Comparison of ENCODE assay signal across 28 cellular contexts in genomic region chr3:85667744-85668143, GRCh38.
"Had no signal": no experiment of that assay in that cellular context is flagged by ENCODE, and none has a peak within 500 bp of the region (broad histone marks: within the 10 kb centered on the region; RNA-seq: fewer than 3 reads in every experiment).

No MANE protein-coding gene starts in this region.

- H3K4me1 ChIP-seq: stomach, suprapubic skin, testis, thyroid gland, tibial artery, tibial nerve, transverse colon, upper lobe of left lung, upper lobe of right lung, uterus, vagina had no signal

- H3K27ac ChIP-seq: stomach, suprapubic skin, testis, thoracic aorta, thyroid gland, tibial artery, tibial nerve, transverse colon, upper lobe of left lung, upper lobe of right lung, uterus, vagina had no signal

- H3K9me3 Mint-ChIP-seq: stimulated activated memory B cell treated with anti-CD40 and anti-IgM and Interleukin-4, amounts not matched to agents 10 μg/mL and 1 μg/mL and 100 μg/mL, for 72 hours; type B pancreatic cell had no signal

- H3K27me3 Mint-ChIP-seq: stimulated activated memory B cell treated with anti-CD40 and anti-IgM and Interleukin-4, amounts not matched to agents 10 μg/mL and 1 μg/mL and 100 μg/mL, for 72 hours; stimulated activated naive B cell treated with anti-CD40 and anti-IgM and Interleukin-4, amounts not matched to agents 10 μg/mL and 1 μg/mL and 100 μg/mL, for 72 hours; stimulated activated naive CD8-positive, alpha-beta T cell treated with anti-CD3 and anti-CD28 coated beads, Interleukin-15, amount 100 ng/mL, for 72 hours; stimulated activated naive CD8-positive, alpha-beta T cell treated with anti-CD3 and anti-CD28 coated beads, Interleukin-15, Interleukin-2, amounts not matched to agents 100 ng/mL and 50 ng/mL, for 24 hours; type B pancreatic cell had no signal

- FAIRE-seq: urothelium cell line had no signal

- H3K4me1 Mint-ChIP-seq: stimulated activated effector memory CD8-positive, alpha-beta T cell treated with anti-CD3 and anti-CD28 coated beads, Interleukin-12 subunit alpha, Interleukin-12 subunit beta, amount 100 ng/mL, for 72 hours; stimulated activated memory B cell treated with anti-CD40 and anti-IgM and Interleukin-4, amounts not matched to agents 10 μg/mL and 1 μg/mL and 100 μg/mL, for 72 hours; stimulated activated naive B cell treated with anti-CD40 and anti-IgM and Interleukin-4, amounts not matched to agents 10 μg/mL and 1 μg/mL and 100 μg/mL, for 72 hours; stimulated activated naive CD8-positive, alpha-beta T cell treated with anti-CD3 and anti-CD28 coated beads, Interleukin-15, amount 100 ng/mL, for 72 hours had no signal

- H3K36me3 Mint-ChIP-seq: stimulated activated effector memory CD8-positive, alpha-beta T cell treated with anti-CD3 and anti-CD28 coated beads, Interleukin-12 subunit alpha, Interleukin-12 subunit beta, amount 100 ng/mL, for 72 hours; stimulated activated memory B cell treated with anti-CD40 and anti-IgM and Interleukin-4, amounts not matched to agents 10 μg/mL and 1 μg/mL and 100 μg/mL, for 72 hours; stimulated activated naive B cell treated with anti-CD40 and anti-IgM and Interleukin-4, amounts not matched to agents 10 μg/mL and 1 μg/mL and 100 μg/mL, for 72 hours; type B pancreatic cell had no signal

- H3K9me3 ChIP-seq: stomach, suprapubic skin, testis, thoracic aorta, thyroid gland, tibial artery, tibial nerve, transverse colon, upper lobe of left lung, upper lobe of right lung, uterus, vagina had no signal

- DNase-seq: stimulated activated CD4-positive, alpha-beta T cell treated with anti-CD3 and anti-CD28 coated beads, Interleukin-2, amount 100 ng/mL, for 48 hours; stimulated activated CD4-positive, alpha-beta T cell treated with anti-CD3 and anti-CD28 coated beads, Interleukin-4, amount 100 ng/mL, for 1 hour; stimulated activated CD4-positive, alpha-beta T cell treated with anti-CD3 and anti-CD28 coated beads, Interleukin-4, amount 100 ng/mL, for 24 hours; stimulated activated CD4-positive, alpha-beta T cell treated with anti-CD3 and anti-CD28 coated beads, Interleukin-4, amount 100 ng/mL, for 4 hours; stimulated activated CD8-positive, alpha-beta memory T cell treated with anti-CD3 and anti-CD28 coated beads, Interleukin-4, amount 100 ng/mL, for 48 hours; stimulated activated naive B cell treated with anti-CD40 and anti-IgM and Interleukin-4, amounts not matched to agents 10 μg/mL and 1 μg/mL and 100 μg/mL, for 72 hours; stimulated activated naive CD4-positive, alpha-beta T cell; stimulated activated naive CD4-positive, alpha-beta T cell treated with Interleukin-2 at 50 U/mL for 16 hours; stimulated activated naive CD8-positive, alpha-beta T cell treated with anti-CD3 and anti-CD28 coated beads, Interleukin-15, amount 100 ng/mL, for 72 hours; stimulated activated naive CD8-positive, alpha-beta T cell treated with anti-CD3 and anti-CD28 coated beads, Interleukin-15, Interleukin-2, amounts not matched to agents 100 U/mL and 50 U/mL, for 24 hours; stomach; substantia nigra; testis; thyroid gland; tibial artery; transverse colon; upper lobe of left lung; upper lobe of right lung; uterus had no signal

- H3K27me3 ChIP-seq: stomach, suprapubic skin, testis, thyroid gland, tibial artery, tibial nerve, transverse colon, upper lobe of left lung, upper lobe of right lung, uterus, vagina had no signal

- ATAC-seq: stimulated activated effector memory CD8-positive, alpha-beta T cell treated with anti-CD3 and anti-CD28 coated beads, Interleukin-12 subunit alpha, Interleukin-12 subunit beta, amount 100 ng/mL, for 72 hours; stimulated activated memory B cell treated with anti-CD40 and anti-IgM and Interleukin-4, amounts not matched to agents 10 μg/mL and 1 μg/mL and 100 μg/mL, for 72 hours; stimulated activated naive B cell treated with anti-CD40 and anti-IgM and Interleukin-4, amounts not matched to agents 10 μg/mL and 1 μg/mL and 100 μg/mL, for 72 hours; stimulated activated naive CD8-positive, alpha-beta T cell treated with anti-CD3 and anti-CD28 coated beads, Interleukin-15, amount 100 ng/mL, for 72 hours; stimulated activated naive CD8-positive, alpha-beta T cell treated with anti-CD3 and anti-CD28 coated beads, Interleukin-15, Interleukin-2, amounts not matched to agents 100 U/mL and 50 U/mL, for 24 hours; upper lobe of right lung had no signal

- H3K4me3 ChIP-seq: stomach, suprapubic skin, testis, thoracic aorta, thyroid gland, tibial artery, tibial nerve, transverse colon, upper lobe of left lung, upper lobe of right lung, uterus, vagina had no signal

- H3K36me3 ChIP-seq: stomach, suprapubic skin, thoracic aorta, thyroid gland, tibial artery, tibial nerve, transverse colon, upper lobe of left lung, upper lobe of right lung, uterus, vagina had no signal

- H3K4me3 Mint-ChIP-seq: stimulated activated effector memory CD8-positive, alpha-beta T cell treated with anti-CD3 and anti-CD28 coated beads, Interleukin-12 subunit alpha, Interleukin-12 subunit beta, amount 100 ng/mL, for 72 hours; stimulated activated memory B cell treated with anti-CD40 and anti-IgM and Interleukin-4, amounts not matched to agents 10 μg/mL and 1 μg/mL and 100 μg/mL, for 72 hours; stimulated activated naive B cell treated with anti-CD40 and anti-IgM and Interleukin-4, amounts not matched to agents 10 μg/mL and 1 μg/mL and 100 μg/mL, for 72 hours; stimulated activated naive CD8-positive, alpha-beta T cell treated with anti-CD3 and anti-CD28 coated beads, Interleukin-15, amount 100 ng/mL, for 72 hours; stimulated activated naive CD8-positive, alpha-beta T cell treated with anti-CD3 and anti-CD28 coated beads, Interleukin-15, Interleukin-2, amounts not matched to agents 100 ng/mL and 50 ng/mL, for 24 hours; type B pancreatic cell had no signal

- H3K27ac Mint-ChIP-seq: stimulated activated effector memory CD8-positive, alpha-beta T cell treated with anti-CD3 and anti-CD28 coated beads, Interleukin-12 subunit alpha, Interleukin-12 subunit beta, amount 100 ng/mL, for 72 hours; stimulated activated memory B cell treated with anti-CD40 and anti-IgM and Interleukin-4, amounts not matched to agents 10 μg/mL and 1 μg/mL and 100 μg/mL, for 72 hours; stimulated activated naive B cell treated with anti-CD40 and anti-IgM and Interleukin-4, amounts not matched to agents 10 μg/mL and 1 μg/mL and 100 μg/mL, for 72 hours; stimulated activated naive CD8-positive, alpha-beta T cell treated with anti-CD3 and anti-CD28 coated beads, Interleukin-15, amount 100 ng/mL, for 72 hours; stimulated activated naive CD8-positive, alpha-beta T cell treated with anti-CD3 and anti-CD28 coated beads, Interleukin-15, Interleukin-2, amounts not matched to agents 100 ng/mL and 50 ng/mL, for 24 hours; type B pancreatic cell had no signal
